ENCODE assay signal across 13 cellular contexts in genomic region chr13:99985886-99986527, GRCh38. TPM values are rescaled to one million over a fixed set of nuclear protein-coding genes. Genes with fewer than 3 reads are reported as not detected.
DNase-seq lines count a peak whose midpoint lies in the region; ATAC-seq and TF ChIP-seq lines count a peak whose summit lies in the region.
"Had no signal": no experiment of that assay in that cellular context is flagged by ENCODE, and none has a peak within 500 bp of the region (broad histone marks: within the 10 kb centered on the region; RNA-seq: fewer than 3 reads in every experiment).

No MANE protein-coding gene starts in this region.

- no peak overlapping the region for H3K4me2 ChIP-seq in MM.1S (ENCODE audit: low read depth, low read length)

- H3K27me3 ChIP-seq in iPS-15b (ENCODE audit: control insufficient read depth, insufficient read depth, low read length) (peaks cover 80% of the 10 kb centered on the region), MM.1S (replicated peaks; ENCODE audit: insufficient read depth, low read length) (peaks cover 9% of the 10 kb centered on the region; the same call in 1 of the 2 replicates)

- CTCF ChIA-PET in activated B cell treated with CpG ODN at 0.5 μM for 24 hours (lab: Charles Lee): no interaction called here

- peaks cover 19% of the 10 kb centered on the region for H3K4me1 Mint-ChIP-seq in activated naive CD4-positive, alpha-beta T cell treated with anti-CD3 and anti-CD28 coated beads, Interleukin-2, amount 50 U/mL, for 24 hours
- peaks cover 11% of the 10 kb centered on the region for H3K4me1 Mint-ChIP-seq in activated B cell treated with CpG ODN at 0.5 μM for 24 hours
- peaks cover 71% of the 10 kb centered on the region for H3K4me1 Mint-ChIP-seq in stimulated activated naive CD8-positive, alpha-beta T cell treated with anti-CD3 and anti-CD28 coated beads, Interleukin-15, amount 100 ng/mL, for 72 hours

- peak overlapping the region; percentile 51 for H3K4me3 Mint-ChIP-seq in activated naive CD4-positive, alpha-beta T cell treated with anti-CD3 and anti-CD28 coated beads, Interleukin-2, amount 50 U/mL, for 24 hours
- H3K4me3 Mint-ChIP-seq in activated B cell treated with CpG ODN at 0.5 μM for 24 hours: no peak overlapping the region
- H3K4me3 Mint-ChIP-seq in stimulated activated naive CD8-positive, alpha-beta T cell treated with anti-CD3 and anti-CD28 coated beads, Interleukin-15, amount 100 ng/mL, for 72 hours: peak overlapping the region; percentile 7 to 55
- H3K4me3 Mint-ChIP-seq: CD8-positive, alpha-beta T cell had no signal

- H3K9ac ChIP-seq in iPS-15b (ENCODE audit: low read depth, low read length) (no peak overlapping the region), MM.1S (ENCODE audit: low read length) (no peak overlapping the region)

- H3K27ac Mint-ChIP-seq in activated naive CD4-positive, alpha-beta T cell treated with anti-CD3 and anti-CD28 coated beads, Interleukin-2, amount 50 U/mL, for 24 hours: peak overlapping the region; percentile 95
- H3K27ac Mint-ChIP-seq in activated B cell treated with CpG ODN at 0.5 μM for 24 hours: peak overlapping the region; percentile 51
- peak overlapping the region in 1 of 2 donors; percentile 67 for H3K27ac Mint-ChIP-seq in stimulated activated naive CD8-positive, alpha-beta T cell treated with anti-CD3 and anti-CD28 coated beads, Interleukin-15, amount 100 ng/mL, for 72 hours
- H3K27ac Mint-ChIP-seq: CD8-positive, alpha-beta T cell had no signal

- no peaks in the 10 kb centered on the region for H4K20me1 ChIP-seq in MM.1S (ENCODE audit: insufficient read depth, low read length)

- no peaks in the 10 kb centered on the region for H3F3A ChIP-seq in MM.1S (ENCODE audit: insufficient read depth, low read length)

- H2AFZ ChIP-seq in MM.1S (ENCODE audit: low read length): no peak overlapping the region

- H3K79me2 ChIP-seq in MM.1S (ENCODE audit: low read length): no peaks in the 10 kb centered on the region

- H3K27me3 Mint-ChIP-seq in activated naive CD4-positive, alpha-beta T cell treated with anti-CD3 and anti-CD28 coated beads, Interleukin-2, amount 50 U/mL, for 24 hours: peaks cover 50% of the 10 kb centered on the region
- peaks cover 65% of the 10 kb centered on the region for H3K27me3 Mint-ChIP-seq in activated B cell treated with CpG ODN at 0.5 μM for 24 hours
- H3K27me3 Mint-ChIP-seq in stimulated activated naive CD8-positive, alpha-beta T cell treated with anti-CD3 and anti-CD28 coated beads, Interleukin-15, amount 100 ng/mL, for 72 hours: peaks cover 86% of the 10 kb centered on the region

- H3K36me3 ChIP-seq in iPS-15b (ENCODE audit: control insufficient read depth, insufficient read depth, low read length) (no peaks in the 10 kb centered on the region), MM.1S (replicated peaks; ENCODE audit: insufficient read depth, low read length) (no peaks in the 10 kb centered on the region)
- H3K36me3 ChIP-seq: gastrocnemius medialis had no signal

- no peak overlapping the region for H3K27ac ChIP-seq in MM.1S (ENCODE audit: low read length)
- H3K27ac ChIP-seq: gastrocnemius medialis had no signal

- H3K9me3 ChIP-seq in iPS-15b (ENCODE audit: control insufficient read depth, insufficient read depth, low read length) (no peaks in the 10 kb centered on the region), MM.1S (replicated peaks; ENCODE audit: insufficient read depth, low read length) (no peaks in the 10 kb centered on the region)
- H3K9me3 ChIP-seq: gastrocnemius medialis had no signal

- H3K9me3 Mint-ChIP-seq in activated naive CD4-positive, alpha-beta T cell treated with anti-CD3 and anti-CD28 coated beads, Interleukin-2, amount 50 U/mL, for 24 hours: peaks cover 8% of the 10 kb centered on the region
- H3K9me3 Mint-ChIP-seq in activated B cell treated with CpG ODN at 0.5 μM for 24 hours: peaks cover 2% of the 10 kb centered on the region
- H3K9me3 Mint-ChIP-seq in stimulated activated naive CD8-positive, alpha-beta T cell treated with anti-CD3 and anti-CD28 coated beads, Interleukin-15, amount 100 ng/mL, for 72 hours: no peaks in the 10 kb centered on the region

- intact Hi-C loops in activated B cell treated with CpG ODN at 0.5 μM for 24 hours (cut with micrococcal nuclease): loop anchor here (2.0 kb wide), 1 partner anchor 13 kb away; no protein-coding TSS in a partner anchor

- H3K4me3 ChIP-seq in iPS-15b (ENCODE audit: low read depth, low read length): peak overlapping the region; percentile 16
- H3K4me3 ChIP-seq in MM.1S (ENCODE audit: low read length): no peak overlapping the region
- H3K4me3 ChIP-seq: gastrocnemius medialis had no signal

- POLR2A ChIA-PET in activated B cell treated with CpG ODN at 0.5 μM for 24 hours (lab: Charles Lee): no interaction called here

- DNase-seq in activated naive CD4-positive, alpha-beta T cell (lab: John Stamatoyannopoulos, UW): no peak
- DNase-seq in activated B cell treated with CpG ODN at 0.5 μM for 24 hours (no peak), SW480 (ENCODE audit: low spot score) (no peak), NCI-H187 (lab: John Stamatoyannopoulos, UW) (no peak), MM.1S (no peak)
- DNase-seq in stimulated activated naive CD8-positive, alpha-beta T cell treated with anti-CD3 and anti-CD28 coated beads, Interleukin-15, amount 100 ng/mL, for 72 hours: no peak
- DNase-seq: activated CD8-positive, alpha-beta memory T cell treated with anti-CD3 and anti-CD28 coated beads for 24 hours; CD8-positive, alpha-beta T cell; gastrocnemius medialis; NCI-H1930 had no signal

- H3K9me2 ChIP-seq in MM.1S (replicated peaks; ENCODE audit: insufficient read depth, low read length): no peaks in the 10 kb centered on the region

- no peak for ATAC-seq in activated B cell treated with CpG ODN at 0.5 μM for 24 hours (ENCODE audit: low read depth)
- ATAC-seq in stimulated activated naive CD8-positive, alpha-beta T cell treated with anti-CD3 and anti-CD28 coated beads, Interleukin-15, amount 100 ng/mL, for 72 hours: no peak
- ATAC-seq: CD8-positive, alpha-beta T cell; gastrocnemius medialis had no signal

- TF ChIP-seq CTCF in activated B cell treated with CpG ODN at 0.5 μM for 24 hours (IDR thresholded peaks at IDR 0.05) (no peak), MM.1S (IDR thresholded peaks at IDR 0.05; ENCODE audit: low read length) (no peak)

- peaks cover 9% of the 10 kb centered on the region for H3K36me3 Mint-ChIP-seq in activated naive CD4-positive, alpha-beta T cell treated with anti-CD3 and anti-CD28 coated beads, Interleukin-2, amount 50 U/mL, for 24 hours
- peaks cover 5% of the 10 kb centered on the region for H3K36me3 Mint-ChIP-seq in activated B cell treated with CpG ODN at 0.5 μM for 24 hours (ENCODE audit: low read depth)
- H3K36me3 Mint-ChIP-seq: CD8-positive, alpha-beta T cell had no signal

- H3K4me1 ChIP-seq in iPS-15b (ENCODE audit: control insufficient read depth, insufficient read depth, low read length) (peaks cover 26% of the 10 kb centered on the region), MM.1S (ENCODE audit: low read length) (no peaks in the 10 kb centered on the region)

RNA-seq across cellular contexts. Expression of gene ZIC2, which starts 4.4 kb away (rescaled TPM):
- not detected in 2 replicates for total RNA-seq in activated B cell treated with CpG ODN at 0.5 μM for 24 hours
- total RNA-seq: CD8-positive, alpha-beta T cell; gastrocnemius medialis had no signal

RNA-seq across cellular contexts. Expression of gene ZIC5, which starts 14.4 kb away (rescaled TPM):
- not detected in 2 replicates for total RNA-seq in activated B cell treated with CpG ODN at 0.5 μM for 24 hours
- total RNA-seq: CD8-positive, alpha-beta T cell; gastrocnemius medialis; lower leg skin had no signal
